ENCODE assay signal across 18 cellular contexts in the genomic region with DNA sequence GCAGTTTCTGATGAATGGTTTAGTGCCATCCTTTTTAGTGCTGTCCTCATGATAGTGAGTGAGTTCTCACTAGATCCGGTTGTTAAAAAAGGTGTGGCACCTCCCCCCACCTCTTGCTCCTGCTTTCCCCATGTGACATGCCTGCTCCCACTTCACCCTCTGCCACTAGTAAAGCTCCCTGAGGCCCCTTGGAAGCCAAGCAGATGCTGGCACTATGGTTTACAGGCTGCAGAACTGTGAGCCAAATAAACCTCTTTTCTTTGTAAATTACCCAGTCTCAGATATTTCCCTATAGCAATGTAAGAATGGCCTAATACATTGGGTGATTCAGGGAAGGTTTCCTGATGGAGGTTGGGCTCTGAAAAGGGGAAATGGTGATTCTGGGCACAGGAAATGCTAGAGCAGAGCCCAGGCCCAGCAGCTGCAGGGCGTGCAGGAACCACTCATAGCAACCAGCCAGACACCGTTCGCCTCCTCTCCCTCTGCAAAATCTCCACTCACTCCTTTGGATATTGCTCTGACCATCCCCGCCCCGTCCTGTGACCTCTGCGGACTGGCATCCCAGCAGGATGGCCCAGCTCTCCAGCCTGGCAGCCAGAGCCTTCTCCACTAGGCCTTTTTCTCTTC. TPM values are rescaled to one million over a fixed set of nuclear protein-coding genes. Genes with fewer than 3 reads are reported as not detected.
DNase-seq lines count a peak whose midpoint lies in the region; ATAC-seq and TF ChIP-seq lines count a peak whose summit lies in the region.
"Had no signal": no experiment of that assay in that cellular context is flagged by ENCODE, and none has a peak within 500 bp of the region (broad histone marks: within the 10 kb centered on the region; RNA-seq: fewer than 3 reads in every experiment).

No MANE protein-coding gene starts in this region.

- peak overlapping the region in 1 of 2 donors; percentile 71 for H3K4me3 Mint-ChIP-seq in CD14-positive monocyte
- H3K4me3 Mint-ChIP-seq: activated CD4-positive, alpha-beta memory T cell treated with anti-CD3 and anti-CD28 coated beads for 36 hours; type B pancreatic cell had no signal

- H2AFZ ChIP-seq in Karpas-422 (ENCODE audit: low read length): no peak overlapping the region
- H2AFZ ChIP-seq: parathyroid adenoma had no signal

- H3K9me3 Mint-ChIP-seq in CD14-positive monocyte: peaks cover 20 to 34% (median 29%) of the 10 kb centered on the region in 7 donors
- H3K9me3 Mint-ChIP-seq: activated CD4-positive, alpha-beta memory T cell treated with anti-CD3 and anti-CD28 coated beads for 36 hours; type B pancreatic cell had no signal

- no peak overlapping the region for H3K27ac ChIP-seq in Karpas-422 (ENCODE audit: low read length)
- H3K27ac ChIP-seq: colonic mucosa, esophagus muscularis mucosa, parathyroid adenoma had no signal

- H3K36me3 Mint-ChIP-seq in CD14-positive monocyte: peaks cover 22 to 30% of the 10 kb centered on the region in 2 donors
- H3K36me3 Mint-ChIP-seq: activated CD4-positive, alpha-beta memory T cell treated with anti-CD3 and anti-CD28 coated beads for 36 hours; type B pancreatic cell had no signal

- H4K20me1 ChIP-seq in Karpas-422 (ENCODE audit: insufficient read depth, low read depth, low read length): no peaks in the 10 kb centered on the region

- no peaks in the 10 kb centered on the region for H3K79me2 ChIP-seq in Karpas-422 (ENCODE audit: low read length)
- H3K79me2 ChIP-seq: parathyroid adenoma had no signal

- no peaks in the 10 kb centered on the region for H3K27me3 ChIP-seq in Karpas-422 (ENCODE audit: low read length)
- H3K27me3 ChIP-seq: colonic mucosa had no signal

- no peak overlapping the region for H3K9ac ChIP-seq in Karpas-422 (ENCODE audit: low read length)
- H3K9ac ChIP-seq: parathyroid adenoma had no signal

- no peaks in the 10 kb centered on the region for H3K9me3 ChIP-seq in Karpas-422 (ENCODE audit: low read length)
- H3K9me3 ChIP-seq: colonic mucosa, esophagus muscularis mucosa had no signal

- DNase-seq in CD14-positive monocyte (ENCODE audit: low spot score) (peak; percentile 80), Karpas-422 (peak; percentile 55), SKM-1 treated with dmso at 0.1 percent for 144 hours (lab: John Stamatoyannopoulos, UW; ENCODE audit: unreplicated experiment) (peak; percentile 77), germinal center (ENCODE audit: low spot score) (peak; percentile 35), T1000 (lab: John Stamatoyannopoulos, UW) (no peak), foreskin fibroblast (no peak), NCI-H1436 treated with DMSO at 0.1 percent for 48 hours (lab: John Stamatoyannopoulos, UW) (no peak)
- DNase-seq: activated CD4-positive, alpha-beta memory T cell treated with anti-CD3 and anti-CD28 coated beads for 36 hours; colonic mucosa; heart right ventricle; NCI-H1694 treated with DMSO at 0.1 percent for 48 hours; NCI-H510A treated with DMSO at 0.1 percent for 48 hours; stimulated activated naive CD4-positive, alpha-beta T cell had no signal

- no peak for ATAC-seq in GM21526 (IDR thresholded peaks at IDR 0.05; ENCODE audit: low FRiP score, unreplicated experiment)

- H3K9me2 ChIP-seq in Karpas-422 (replicated peaks; ENCODE audit: insufficient read depth, low read length): no peaks in the 10 kb centered on the region

- TF ChIP-seq CTCF in CD14-positive monocyte (IDR thresholded peaks at IDR 0.05): no peak
- TF ChIP-seq CTCF in foreskin fibroblast (IDR thresholded peaks at IDR 0.05; ENCODE audit: low read depth, low read length): no peak

- no peaks in the 10 kb centered on the region for H3K4me1 ChIP-seq in Karpas-422 (ENCODE audit: low read length)
- H3K4me1 ChIP-seq: colonic mucosa, parathyroid adenoma had no signal

- H3K4me2 ChIP-seq in Karpas-422 (ENCODE audit: low read depth, low read length, poor library complexity, severe bottlenecking): no peak overlapping the region
- H3K4me2 ChIP-seq: smooth muscle cell had no signal

- H3K4me1 Mint-ChIP-seq in CD14-positive monocyte: peaks cover 40% of the 10 kb centered on the region

- intact Hi-C loops in CD14-positive monocyte (cut with micrococcal nuclease): loop anchor here in 1 of 2 donors (5.0 kb wide), 1 partner anchor 50 kb away; no protein-coding TSS in a partner anchor

- peak overlapping the region; percentile 91 to 98 (median 95) for H3K27ac Mint-ChIP-seq in CD14-positive monocyte
- H3K27ac Mint-ChIP-seq: activated CD4-positive, alpha-beta memory T cell treated with anti-CD3 and anti-CD28 coated beads for 36 hours; type B pancreatic cell had no signal

- H3K27me3 Mint-ChIP-seq in CD14-positive monocyte (ENCODE audit: low read depth in 3 of 3): peaks cover 6 to 18% (median 6%) of the 10 kb centered on the region in 3 donors

- no peaks in the 10 kb centered on the region for H3K36me3 ChIP-seq in Karpas-422 (ENCODE audit: insufficient read depth, low read length)
- H3K36me3 ChIP-seq: colonic mucosa, esophagus muscularis mucosa, heart right ventricle had no signal

- H3K4me3 ChIP-seq in Karpas-422 (ENCODE audit: low read length) (no peak overlapping the region), foreskin fibroblast (ENCODE audit: low read depth in 1 of 2, low read length in 2 of 2) (no peak overlapping the region)
- H3K4me3 ChIP-seq: colonic mucosa, esophagus muscularis mucosa, heart right ventricle, smooth muscle cell had no signal

RNA-seq across cellular contexts. Expression of a gene that starts 2.6 kb away (rescaled TPM):
- polyA plus RNA-seq in CD14-positive monocyte: 1 to 10 TPM; 4.4 to 6.4 TPM
- total RNA-seq in Karpas-422 (2014; rRNA removed; shearing (Covaris generic); ENCODE audit: low replicate concordance): not detected in 2 replicates

RNA-seq across cellular contexts. Expression of a gene that starts 57.2 kb away (rescaled TPM):
- 10 to 100 TPM; 67.1 to 70.1 TPM for polyA plus RNA-seq in CD14-positive monocyte
- 41.0 and 55.1 TPM in 2 replicates for total RNA-seq in Karpas-422 (2014; rRNA removed; shearing (Covaris generic); ENCODE audit: low replicate concordance)

RNA-seq across cellular contexts. Expression of a gene that starts 57.3 kb away (rescaled TPM):
- 10 to 100 TPM; 20.6 to 22.2 TPM for polyA plus RNA-seq in CD14-positive monocyte
- 60.3 and 116 TPM in 2 replicates for total RNA-seq in Karpas-422 (2014; rRNA removed; shearing (Covaris generic); ENCODE audit: low replicate concordance)

Comparison
In these comparisons a context has a peak if more than half of its experiments do, and no peak if none do; other contexts are left out.
1. DNase-seq: peak in CD14-positive monocyte (single experiment), Karpas-422 (single experiment), SKM-1 treated with dmso at 0.1 percent for 144 hours (single experiment) and germinal center (single experiment); none in T1000 (single experiment), foreskin fibroblast (0 of 2) and NCI-H1436 treated with DMSO at 0.1 percent for 48 hours (single experiment).